ENCODE assay signal across 10 cellular contexts in the genomic region with DNA sequence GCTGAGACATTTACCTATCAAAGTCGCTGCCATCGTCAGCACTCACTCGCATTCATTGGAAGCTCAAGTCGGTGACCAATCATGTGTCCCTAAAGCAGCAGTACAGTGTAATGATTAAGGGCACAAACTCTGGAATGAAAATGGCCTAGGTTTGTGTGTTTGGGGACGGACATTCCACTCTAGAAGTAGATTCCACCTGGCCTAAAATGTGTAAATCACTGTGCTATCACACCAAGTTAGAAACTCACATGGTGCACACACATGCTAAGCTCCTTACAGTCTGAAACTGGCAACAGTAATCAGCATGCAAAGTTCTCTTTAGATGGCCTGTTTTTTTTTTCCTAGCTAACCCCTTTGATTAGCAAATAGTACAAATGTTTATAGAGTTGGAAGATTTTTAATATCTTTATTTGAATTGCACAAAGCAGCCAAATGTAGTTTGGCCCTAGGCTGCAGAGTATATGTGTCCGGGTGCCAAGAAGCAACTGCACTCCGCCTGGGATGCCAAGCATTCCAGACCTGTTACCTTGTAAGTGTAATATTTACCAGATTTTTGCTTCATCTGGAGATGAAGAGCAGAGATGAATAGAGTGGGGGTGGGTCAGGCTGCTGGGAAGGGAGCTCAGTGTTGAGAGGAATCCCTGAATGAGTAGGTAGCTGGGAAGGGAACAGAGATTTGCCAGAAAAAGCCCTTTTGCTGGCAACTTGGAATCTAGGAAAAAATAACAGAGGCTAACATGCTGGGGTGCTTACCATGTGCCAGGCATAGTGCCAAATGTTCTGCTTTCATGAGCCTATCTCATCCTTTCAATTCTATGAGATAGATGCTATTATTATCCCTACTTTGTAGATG. TPM values are rescaled to one million over a fixed set of nuclear protein-coding genes. Genes with fewer than 3 reads are reported as not detected.
DNase-seq lines count a peak whose midpoint lies in the region; ATAC-seq and TF ChIP-seq lines count a peak whose summit lies in the region.
"Had no signal": no experiment of that assay in that cellular context is flagged by ENCODE, and none has a peak within 500 bp of the region (broad histone marks: within the 10 kb centered on the region; RNA-seq: fewer than 3 reads in every experiment).

No MANE protein-coding gene starts in this region.

- H3K9me3 Mint-ChIP-seq in activated CD8-positive, alpha-beta memory T cell treated with anti-CD3 and anti-CD28 coated beads, Interleukin-2, amount 10 ng/mL, durations not matched to agents 7 days and 5 days (ENCODE audit: low read depth): no peaks in the 10 kb centered on the region

- H3K36me3 ChIP-seq in SJSA1 (no peaks in the 10 kb centered on the region), gastroesophageal sphincter (no peaks in the 10 kb centered on the region), skeletal muscle tissue (ENCODE audit: control insufficient read depth in 3 of 3, insufficient read depth in 3 of 3, low read length in 3 of 3) (no peaks in the 10 kb centered on the region)

- CTCF ChIA-PET in activated CD8-positive, alpha-beta memory T cell treated with anti-CD3 and anti-CD28 coated beads, Interleukin-2, amount 10 ng/mL, durations not matched to agents 7 days and 5 days (lab: Charles Lee): no interaction called here

- H3K4me1 Mint-ChIP-seq in activated CD8-positive, alpha-beta memory T cell treated with anti-CD3 and anti-CD28 coated beads, Interleukin-2, amount 10 ng/mL, durations not matched to agents 7 days and 5 days: peaks cover 9% of the 10 kb centered on the region

- no peak for TF ChIP-seq POLR2A in gastroesophageal sphincter (IDR thresholded peaks at IDR 0.05)

- TF ChIP-seq CTCF in HFF-Myc (IDR thresholded peaks at IDR 0.05; ENCODE audit: low read depth, low read length, missing control alignments): no peak
- TF ChIP-seq CTCF in gastroesophageal sphincter (IDR thresholded peaks at IDR 0.05): no peak

- no peak for TF ChIP-seq EP300 in gastroesophageal sphincter (IDR thresholded peaks at IDR 0.05)

- peaks cover 72% of the 10 kb centered on the region for H3K27me3 Mint-ChIP-seq in activated CD8-positive, alpha-beta memory T cell treated with anti-CD3 and anti-CD28 coated beads, Interleukin-2, amount 10 ng/mL, durations not matched to agents 7 days and 5 days

- ATAC-seq in gastroesophageal sphincter (peak; percentile 39), HG03521 (IDR thresholded peaks at IDR 0.05; ENCODE audit: unreplicated experiment) (no peak)
- no peak for ATAC-seq in activated CD8-positive, alpha-beta memory T cell treated with anti-CD3 and anti-CD28 coated beads, Interleukin-2, amount 10 ng/mL, durations not matched to agents 7 days and 5 days

- H3K27ac ChIP-seq in SJSA1 (peak overlapping the region; percentile 90), gastroesophageal sphincter (peak overlapping the region in 2 of 4 donors; percentile 27 to 49), skeletal muscle tissue (ENCODE audit: low read depth, low read length) (peak overlapping the region; percentile 21)

- 64 to 65% methylated on average over 6 to 7 of the region's 7 CpGs for WGBS in gastroesophageal sphincter (ENCODE audit: low coverage in 1 of 2), 2 donors

- peak; percentile 60 for DNase-seq in HFF-Myc (ENCODE audit: extremely low read depth, low read depth)
- peak; percentile 87 to 88 for DNase-seq in SJSA1 (ENCODE audit: low read depth in 1 of 2, low spot score in 2 of 2)
- DNase-seq in activated CD8-positive, alpha-beta memory T cell treated with anti-CD3 and anti-CD28 coated beads, Interleukin-2, amount 10 ng/mL, durations not matched to agents 7 days and 5 days: no peak
- no peak for DNase-seq in HUDEP-2 (lab: John Stamatoyannopoulos, UW; ENCODE audit: unreplicated experiment in 76 of 76)
- no peak for DNase-seq in stimulated activated CD4-positive, alpha-beta T cell treated with anti-CD3 and anti-CD28 coated beads, Interleukin-15, amount 100 ng/mL, for 24 hours
- DNase-seq: activated CD4-positive, alpha-beta T cell treated with anti-CD3 and anti-CD28 coated beads for 4 hours; cortex of kidney had no signal

- H3K4me3 ChIP-seq in HFF-Myc (replicated peaks; ENCODE audit: low read depth, low read length) (no peak overlapping the region), SJSA1 (no peak overlapping the region), gastroesophageal sphincter (no peak overlapping the region), skeletal muscle tissue (ENCODE audit: low read length in 3 of 3) (no peak overlapping the region)

- no peak overlapping the region for H3K4me3 Mint-ChIP-seq in activated CD8-positive, alpha-beta memory T cell treated with anti-CD3 and anti-CD28 coated beads, Interleukin-2, amount 10 ng/mL, durations not matched to agents 7 days and 5 days

- H3K9ac ChIP-seq in skeletal muscle tissue (ENCODE audit: low read depth in 1 of 3, low read length in 3 of 3): no peak overlapping the region

- H3K4me1 ChIP-seq in SJSA1 (replicated peaks) (peaks cover 63% of the 10 kb centered on the region), gastroesophageal sphincter (peaks cover 4 to 25% (median 11%) of the 10 kb centered on the region in 3 donors), skeletal muscle tissue (ENCODE audit: control insufficient read depth in 3 of 3, insufficient read depth in 3 of 3, low read length in 3 of 3) (peaks cover 19 to 25% (median 23%) of the 10 kb centered on the region in 3 donors)

- H3K9me3 ChIP-seq in SJSA1 (replicated peaks) (no peaks in the 10 kb centered on the region), gastroesophageal sphincter (no peaks in the 10 kb centered on the region), skeletal muscle tissue (ENCODE audit: control insufficient read depth in 3 of 3, low read length in 3 of 3) (no peaks in the 10 kb centered on the region)

- H3K27me3 ChIP-seq in SJSA1 (replicated peaks) (no peaks in the 10 kb centered on the region), gastroesophageal sphincter (no peaks in the 10 kb centered on the region), skeletal muscle tissue (ENCODE audit: control insufficient read depth in 3 of 3, insufficient read depth in 3 of 3, low read length in 3 of 3) (no peaks in the 10 kb centered on the region)

- H3K36me3 Mint-ChIP-seq in activated CD8-positive, alpha-beta memory T cell treated with anti-CD3 and anti-CD28 coated beads, Interleukin-2, amount 10 ng/mL, durations not matched to agents 7 days and 5 days: no peaks in the 10 kb centered on the region

- H3K27ac Mint-ChIP-seq in activated CD8-positive, alpha-beta memory T cell treated with anti-CD3 and anti-CD28 coated beads, Interleukin-2, amount 10 ng/mL, durations not matched to agents 7 days and 5 days: no peak overlapping the region

RNA-seq across cellular contexts. Expression of gene TGFB2, which starts 35.2 kb away (rescaled TPM):
- total RNA-seq in SJSA1 (2014; rRNA removed; shearing (Covaris generic)): 3.4 and 7.4 TPM in 2 replicates
- total RNA-seq in gastroesophageal sphincter (1 to 10 TPM; 3.3 to 9.4 (median 6.8) TPM), skeletal muscle tissue (50.6 TPM)
- total RNA-seq in activated CD8-positive, alpha-beta memory T cell treated with anti-CD3 and anti-CD28 coated beads, Interleukin-2, amount 10 ng/mL, durations not matched to agents 7 days and 5 days: not detected

Comparison
In these comparisons a context has a peak if more than half of its experiments do, and no peak if none do; other contexts are left out.
1. DNase-seq: peak in HFF-Myc (single experiment) and SJSA1 (2 of 2); none in activated CD8-positive, alpha-beta memory T cell treated with anti-CD3 and anti-CD28 coated beads, Interleukin-2, amount 10 ng/mL, durations not matched to agents 7 days and 5 days (single experiment), HUDEP-2 (0 of 76) and stimulated activated CD4-positive, alpha-beta T cell treated with anti-CD3 and anti-CD28 coated beads, Interleukin-15, amount 100 ng/mL, for 24 hours (single experiment).